8 cellular contexts compared by ENCODE assay signal in the genomic region with DNA sequence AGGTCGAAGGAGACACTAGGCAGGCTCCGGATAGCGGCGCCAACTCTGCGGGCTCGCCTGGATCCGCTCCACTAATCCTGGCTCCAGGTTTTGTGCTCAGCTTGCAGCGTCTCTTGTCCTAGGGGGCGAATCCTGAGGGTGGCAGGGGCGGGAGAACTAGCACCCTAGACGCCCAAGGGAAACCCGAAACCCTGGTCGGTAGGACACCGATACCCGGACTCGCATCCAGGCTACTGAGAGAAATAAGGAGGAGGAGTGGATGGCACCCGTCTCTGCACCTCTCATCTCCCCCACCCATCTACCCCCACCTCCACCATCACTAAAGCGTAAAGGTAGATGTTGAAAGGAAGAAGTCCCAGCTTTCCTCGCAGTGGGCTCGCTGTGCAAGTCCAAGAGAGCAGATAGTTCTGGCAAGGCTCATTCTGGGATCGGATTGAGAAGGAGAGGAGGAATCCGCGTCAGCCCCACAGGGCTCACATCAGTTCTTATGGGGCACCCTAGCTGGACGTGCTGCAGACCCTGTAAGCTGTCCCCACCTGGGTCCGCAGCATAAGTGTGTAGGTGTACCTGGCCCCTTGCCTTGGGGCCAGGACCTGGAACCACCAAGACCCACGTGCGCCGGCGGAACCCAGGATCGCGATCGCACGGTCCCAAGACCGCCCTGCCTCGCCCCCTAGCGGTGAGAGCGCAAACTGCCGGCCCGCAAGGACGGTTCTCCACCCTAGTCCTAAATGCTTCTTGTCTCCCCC. TPM values are rescaled to one million over a fixed set of nuclear protein-coding genes. Genes with fewer than 3 reads are reported as not detected.
A peak's percentile ranks its signal among the peaks of the same experiment; 100 is the strongest.
DNase-seq lines count a peak whose midpoint lies in the region; ATAC-seq and TF ChIP-seq lines count a peak whose summit lies in the region.

No MANE protein-coding gene starts in this region.

- H3K36me3 Mint-ChIP-seq in activated CD4-positive, alpha-beta memory T cell treated with anti-CD3 and anti-CD28 coated beads for 36 hours: peaks cover 3% of the 10 kb centered on the region
- no peaks in the 10 kb centered on the region for H3K36me3 Mint-ChIP-seq in mesothelial cell of epicardium

- BruUV-seq in HCT116 (replicated peaks; lab: Mats Ljungman, UMichigan): no TSS peak

- peak overlapping the region; percentile 58 for H3K4me3 Mint-ChIP-seq in activated CD4-positive, alpha-beta memory T cell treated with anti-CD3 and anti-CD28 coated beads for 36 hours
- H3K4me3 Mint-ChIP-seq in mesothelial cell of epicardium: peak overlapping the region; percentile 40

- no peaks in the 10 kb centered on the region for H4K20me1 ChIP-seq in HCT116 (ENCODE audit: insufficient read depth)

- no peaks in the 10 kb centered on the region for H3K27me3 ChIP-seq in HCT116 (ENCODE audit: insufficient read depth, low read length)

- peaks cover 42% of the 10 kb centered on the region for H3K4me1 Mint-ChIP-seq in activated CD4-positive, alpha-beta memory T cell treated with anti-CD3 and anti-CD28 coated beads for 36 hours (ENCODE audit: low read depth)
- H3K4me1 Mint-ChIP-seq in mesothelial cell of epicardium: peaks cover 29% of the 10 kb centered on the region

- TF ChIP-seq POLR2A in HCT116 (IDR thresholded peaks at IDR 0.05; ENCODE audit: borderline replicate concordance, extremely low read depth, insufficient read depth, insufficient read length): no peak

- intact Hi-C loops in HCT116 (cut with micrococcal nuclease): loop anchor here (1.0 to 5.0 kb wide), 2 partner anchors 17 to 84 kb away; a partner anchor contains a TSS
- intact Hi-C loops in activated CD4-positive, alpha-beta memory T cell treated with anti-CD3 and anti-CD28 coated beads for 36 hours (cut with micrococcal nuclease): loop anchor here (1.0 kb wide), 3 partner anchors 8 to 85 kb away; a partner anchor contains a TSS

- peaks cover 85% of the 10 kb centered on the region for H3K27me3 Mint-ChIP-seq in activated CD4-positive, alpha-beta memory T cell treated with anti-CD3 and anti-CD28 coated beads for 36 hours
- peaks cover 99% of the 10 kb centered on the region for H3K27me3 Mint-ChIP-seq in mesothelial cell of epicardium (ENCODE audit: low read depth)

- no peaks in the 10 kb centered on the region for H3K9me3 Mint-ChIP-seq in activated CD4-positive, alpha-beta memory T cell treated with anti-CD3 and anti-CD28 coated beads for 36 hours
- H3K9me3 Mint-ChIP-seq in mesothelial cell of epicardium: no peaks in the 10 kb centered on the region

- peak overlapping the region; percentile 52 for H3K27ac Mint-ChIP-seq in activated CD4-positive, alpha-beta memory T cell treated with anti-CD3 and anti-CD28 coated beads for 36 hours
- no peak overlapping the region for H3K27ac Mint-ChIP-seq in mesothelial cell of epicardium

- peak overlapping the region; percentile 57 for H3K27ac ChIP-seq in HCT116 (ENCODE audit: low read depth, low read length)

- H3K9me2 ChIP-seq in HCT116 (ENCODE audit: insufficient read depth): no peaks in the 10 kb centered on the region

- H3K4me2 ChIP-seq in HCT116 (ENCODE audit: low read length): peak overlapping the region; percentile 99

- H3K4me1 ChIP-seq in HCT116 (ENCODE audit: control insufficient read depth in 1 of 2, insufficient read depth in 2 of 2, low read length in 2 of 2): peaks cover 4 to 21% of the 10 kb centered on the region in 2 experiments; a peak in 3 of 4 replicates

- RAD21 ChIA-PET in HCT116 (lab: Charles Lee; ENCODE audit: low non-redundant PET in 1 of 2, low total read pairs in 2 of 2, uncharacterized antibody in 2 of 2, unreplicated experiment in 2 of 2): no interaction called here

- peak overlapping the region; percentile 99 for H2AFZ ChIP-seq in HCT116 (ENCODE audit: low read depth, low read length, poor library complexity, severe bottlenecking)

- DNase-seq in CMK (ENCODE audit: low read depth) (peak; percentile 14), HCT116 (ENCODE audit: low read depth, low spot score) (peak; percentile 73), NCI-H345 treated with DMSO at 0.1 percent for 48 hours (lab: John Stamatoyannopoulos, UW; ENCODE audit: unreplicated experiment) (peak; percentile 65), mesothelial cell of epicardium (ENCODE audit: low spot score in 2 of 2, unreplicated experiment in 2 of 2) (peak; percentile 55 to 84)
- DNase-seq in activated CD4-positive, alpha-beta memory T cell treated with anti-CD3 and anti-CD28 coated beads for 36 hours: peak; percentile 85
- peak; percentile 54 for DNase-seq in effector CD8-positive, alpha-beta T cell (lab: John Stamatoyannopoulos, UW)
- peak; percentile 69 to 80 for DNase-seq in stimulated activated CD8-positive, alpha-beta memory T cell treated with anti-CD3 and anti-CD28 coated beads, Interleukin-2, amount 100 ng/mL, for 48 hours (ENCODE audit: low read depth in 2 of 2)

- peak overlapping the region; percentile 46 to 64 for H3K4me3 ChIP-seq in HCT116 (replicated peaks in 1 of 2; ENCODE audit: low read depth in 1 of 2, low read length in 2 of 2)

- TF ChIP-seq RAD21 in HCT116 (IDR thresholded peaks at IDR 0.05; ENCODE audit: low read depth): peak; percentile 59

- peak overlapping the region; percentile 68 for H3K9ac ChIP-seq in HCT116 (ENCODE audit: low read length)

- no peaks in the 10 kb centered on the region for H3K79me2 ChIP-seq in HCT116 (ENCODE audit: insufficient read depth, low read length)

- CTCF ChIA-PET in HCT116 (lab: Charles Lee): interaction anchor here (0.7 to 1.7 kb wide), 5 partner anchors 9 to 318 kb away, joined by 3 to 6 read pairs (median 4); no protein-coding TSS in a partner anchor
- CTCF ChIA-PET in activated CD4-positive, alpha-beta memory T cell treated with anti-CD3 and anti-CD28 coated beads for 36 hours (lab: Charles Lee): interaction anchor here (0.8 to 6.5 kb wide), 13 partner anchors 13 to 163 kb away, joined by 3 to 37 read pairs (median 3); a partner anchor contains a TSS

- H3K36me3 ChIP-seq in HCT116 (ENCODE audit: control insufficient read depth in 1 of 2, insufficient read depth in 2 of 2, low read length in 2 of 2): no peaks in the 10 kb centered on the region

- POLR2A ChIA-PET in HCT116 (lab: Charles Lee): no interaction called here
- POLR2A ChIA-PET in activated CD4-positive, alpha-beta memory T cell treated with anti-CD3 and anti-CD28 coated beads for 36 hours (lab: Charles Lee): no interaction called here

- ATAC-seq in HCT116 (peak; percentile 87), HG03571 (IDR thresholded peaks at IDR 0.05; ENCODE audit: unreplicated experiment) (no peak)

- peak; percentile 64 to 99 (median 99); a peak in 5 of 6 replicates for TF ChIP-seq CTCF in HCT116 (IDR thresholded peaks at IDR 0.05 in 2 of 3, conservative IDR thresholded peaks at IDR 0.05 in 1 of 3; ENCODE audit: borderline replicate concordance in 1 of 3, insufficient read depth in 1 of 3, low read depth in 2 of 3, low read length in 2 of 3)
- TF ChIP-seq CTCF in mesothelial cell of epicardium (IDR thresholded peaks at IDR 0.05; ENCODE audit: unreplicated experiment): peak; percentile 99

- H3K9me3 ChIP-seq in HCT116 (ENCODE audit: control insufficient read depth in 1 of 2, insufficient read depth in 1 of 2, low read depth in 1 of 2, low read length in 2 of 2): no peaks in the 10 kb centered on the region

TF ChIP-seq in HCT116, 20 proteins besides CTCF, POLR2A, EP300 and RAD21 (continues in another document):
- TF ChIP-seq, protein P1, sequence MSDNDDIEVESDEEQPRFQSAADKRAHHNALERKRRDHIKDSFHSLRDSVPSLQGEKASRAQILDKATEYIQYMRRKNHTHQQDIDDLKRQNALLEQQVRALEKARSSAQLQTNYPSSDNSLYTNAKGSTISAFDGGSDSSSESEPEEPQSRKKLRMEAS (IDR thresholded peaks at IDR 0.05): peak; percentile 96
- TF ChIP-seq YY1 (IDR thresholded peaks at IDR 0.05; ENCODE audit: extremely low read depth, insufficient replicate concordance, low read depth, low read length) (peak; percentile 63), ZNF274 (IDR thresholded peaks at IDR 0.05; ENCODE audit: low read depth, low read length) (no peak), FOSL1 (IDR thresholded peaks at IDR 0.05; ENCODE audit: low read depth) (no peak), ZFX (IDR thresholded peaks at IDR 0.05) (no peak), EGR1 (IDR thresholded peaks at IDR 0.05; ENCODE audit: low read depth) (no peak)
- TF ChIP-seq, protein P2, sequence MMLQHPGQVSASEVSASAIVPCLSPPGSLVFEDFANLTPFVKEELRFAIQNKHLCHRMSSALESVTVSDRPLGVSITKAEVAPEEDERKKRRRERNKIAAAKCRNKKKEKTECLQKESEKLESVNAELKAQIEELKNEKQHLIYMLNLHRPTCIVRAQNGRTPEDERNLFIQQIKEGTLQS (IDR thresholded peaks at IDR 0.05): no peak
- TF ChIP-seq, protein P3, sequence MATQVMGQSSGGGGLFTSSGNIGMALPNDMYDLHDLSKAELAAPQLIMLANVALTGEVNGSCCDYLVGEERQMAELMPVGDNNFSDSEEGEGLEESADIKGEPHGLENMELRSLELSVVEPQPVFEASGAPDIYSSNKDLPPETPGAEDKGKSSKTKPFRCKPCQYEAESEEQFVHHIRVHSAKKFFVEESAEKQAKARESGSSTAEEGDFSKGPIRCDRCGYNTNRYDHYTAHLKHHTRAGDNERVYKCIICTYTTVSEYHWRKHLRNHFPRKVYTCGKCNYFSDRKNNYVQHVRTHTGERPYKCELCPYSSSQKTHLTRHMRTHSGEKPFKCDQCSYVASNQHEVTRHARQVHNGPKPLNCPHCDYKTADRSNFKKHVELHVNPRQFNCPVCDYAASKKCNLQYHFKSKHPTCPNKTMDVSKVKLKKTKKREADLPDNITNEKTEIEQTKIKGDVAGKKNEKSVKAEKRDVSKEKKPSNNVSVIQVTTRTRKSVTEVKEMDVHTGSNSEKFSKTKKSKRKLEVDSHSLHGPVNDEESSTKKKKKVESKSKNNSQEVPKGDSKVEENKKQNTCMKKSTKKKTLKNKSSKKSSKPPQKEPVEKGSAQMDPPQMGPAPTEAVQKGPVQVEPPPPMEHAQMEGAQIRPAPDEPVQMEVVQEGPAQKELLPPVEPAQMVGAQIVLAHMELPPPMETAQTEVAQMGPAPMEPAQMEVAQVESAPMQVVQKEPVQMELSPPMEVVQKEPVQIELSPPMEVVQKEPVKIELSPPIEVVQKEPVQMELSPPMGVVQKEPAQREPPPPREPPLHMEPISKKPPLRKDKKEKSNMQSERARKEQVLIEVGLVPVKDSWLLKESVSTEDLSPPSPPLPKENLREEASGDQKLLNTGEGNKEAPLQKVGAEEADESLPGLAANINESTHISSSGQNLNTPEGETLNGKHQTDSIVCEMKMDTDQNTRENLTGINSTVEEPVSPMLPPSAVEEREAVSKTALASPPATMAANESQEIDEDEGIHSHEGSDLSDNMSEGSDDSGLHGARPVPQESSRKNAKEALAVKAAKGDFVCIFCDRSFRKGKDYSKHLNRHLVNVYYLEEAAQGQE (IDR thresholded peaks at IDR 0.05; ENCODE audit: low read depth): no peak

RNA-seq across cellular contexts. Expression of a gene that starts 6.9 kb away (rescaled TPM):
- total RNA-seq in HCT116 (2021; ENCODE audit: unreplicated experiment) (not detected), mesothelial cell of epicardium (not detected in 3 replicates)
- 0.03 TPM in 1 of 2 replicates, not detected in the other for polyA plus RNA-seq in HCT116 (2012)
- not detected for total RNA-seq in activated CD4-positive, alpha-beta memory T cell treated with anti-CD3 and anti-CD28 coated beads for 36 hours

RNA-seq across cellular contexts. Expression of a gene that starts 17.1 kb away (rescaled TPM):
- 22.0 TPM for total RNA-seq in HCT116 (2021; ENCODE audit: unreplicated experiment)
- polyA plus RNA-seq in HCT116 (2012): 15.0 and 16.7 TPM in 2 replicates
- 10 to 100 TPM; 11.0 TPM for total RNA-seq in activated CD4-positive, alpha-beta memory T cell treated with anti-CD3 and anti-CD28 coated beads for 36 hours
- 9.5 to 9.7 TPM (median 9.5 TPM) in 3 replicates for total RNA-seq in mesothelial cell of epicardium

Comparison
In these comparisons a context has a peak if more than half of its experiments do, and no peak if none do; other contexts are left out.
1. DNase-seq: peak in every context shown above with its lines; median percentile 85 in activated CD4-positive, alpha-beta memory T cell treated with anti-CD3 and anti-CD28 coated beads for 36 hours; 74 in stimulated activated CD8-positive, alpha-beta memory T cell treated with anti-CD3 and anti-CD28 coated beads, Interleukin-2, amount 100 ng/mL, for 48 hours; 73 in HCT116; 70 in mesothelial cell of epicardium; 65 in NCI-H345 treated with DMSO at 0.1 percent for 48 hours; 54 in effector CD8-positive, alpha-beta T cell; 14 in CMK.